ENCODE assay signal across 1 cellular context in genomic region chr1:234734864-234735263, GRCh38.
A peak's percentile ranks its signal among the peaks of the same experiment; 100 is the strongest.
TF ChIP-seq lines count a peak whose summit lies in the region.

No MANE protein-coding gene starts in this region.

TF ChIP-seq in K562, 482 proteins besides CTCF, POLR2A, EP300 and RAD21 (continued from another document):
- no peak for TF ChIP-seq ZBTB12 (CRISPR knock-in tag; IDR thresholded peaks at IDR 0.05)
- TF ChIP-seq BRD9 (IDR thresholded peaks at IDR 0.05; ENCODE audit: low read depth, partially characterized antibody): peak; percentile 26
- TF ChIP-seq EP400 (IDR thresholded peaks at IDR 0.05): peak; percentile 55; the same call in 1 of the 2 replicates
- 0 out of 4 replicates have a peak, but pooled peaks have one; percentile 32 to 50 for TF ChIP-seq MLLT1 (IDR thresholded peaks at IDR 0.05)
- TF ChIP-seq PTTG1 (tag; IDR thresholded peaks at IDR 0.05; ENCODE audit: low read depth): no peak
- peak; percentile 59 for TF ChIP-seq CC2D1A (IDR thresholded peaks at IDR 0.05)
- TF ChIP-seq ARID2 (IDR thresholded peaks at IDR 0.05): peak; percentile 36; the same call in 1 of the 2 replicates
- peak; percentile 19; the same call in 1 of the 2 replicates for TF ChIP-seq JUN (IDR thresholded peaks at IDR 0.05; ENCODE audit: borderline replicate concordance, low read depth, low read length)
- no peak for TF ChIP-seq JUN (CRISPR knock-in tag; IDR thresholded peaks at IDR 0.05; ENCODE audit: borderline replicate concordance)
- 0 out of 2 replicates have a peak, but pooled peaks have one; percentile 31 for TF ChIP-seq KLF13 (tag; IDR thresholded peaks at IDR 0.05; ENCODE audit: borderline replicate concordance, low read depth)
- TF ChIP-seq MNT (conservative IDR thresholded peaks at IDR 0.05): peak; percentile 71 to 77; a peak in 3 of 4 replicates
- TF ChIP-seq ZMIZ1 (IDR thresholded peaks at IDR 0.05; ENCODE audit: low read depth in 2 of 2, low read length in 2 of 2): no peak
- TF ChIP-seq EGR1 (conservative IDR thresholded peaks at IDR 0.05): peak; percentile 63
- 0 out of 2 replicates have a peak, but pooled peaks have one; percentile 38 for TF ChIP-seq CXXC5 (CRISPR knock-in tag; IDR thresholded peaks at IDR 0.05)
- 0 out of 2 replicates have a peak, but pooled peaks have one; percentile 40 for TF ChIP-seq DMBX1 (CRISPR knock-in tag; IDR thresholded peaks at IDR 0.05; ENCODE audit: borderline replicate concordance)
